ENCODE assay signal across 15 cellular contexts in genomic region chr14:95979339-95980042, GRCh38. TPM values are rescaled to one million over a fixed set of nuclear protein-coding genes. Genes with fewer than 3 reads are reported as not detected.
DNase-seq lines count a peak whose midpoint lies in the region; FAIRE-seq and TF ChIP-seq lines count a peak whose summit lies in the region.
"Had no signal": no experiment of that assay in that cellular context is flagged by ENCODE, and none has a peak within 500 bp of the region (broad histone marks: within the 10 kb centered on the region; RNA-seq: fewer than 3 reads in every experiment).

No MANE protein-coding gene starts in this region.

- H3K27me3 ChIP-seq in neural cell (ENCODE audit: insufficient read depth, low read depth, low read length) (no peaks in the 10 kb centered on the region), testis (no peaks in the 10 kb centered on the region)

- H3K27ac ChIP-seq in neural cell (ENCODE audit: low read length): no peak overlapping the region
- no peak overlapping the region for H3K27ac ChIP-seq in testis
- H3K27ac ChIP-seq: adrenal gland had no signal

- H3K4me1 ChIP-seq in testis: no peaks in the 10 kb centered on the region
- H3K4me1 ChIP-seq: adrenal gland had no signal

- TF ChIP-seq CTCF in LNCAP (IDR thresholded peaks at IDR 0.05): peak; percentile 40; the same call in 1 of the 2 replicates
- peak; percentile 3 for TF ChIP-seq CTCF in astrocyte of the spinal cord (IDR thresholded peaks at IDR 0.05; ENCODE audit: low read depth, low read length)
- peak; percentile 40 for TF ChIP-seq CTCF in neural cell (IDR thresholded peaks at IDR 0.05; ENCODE audit: poor library complexity, severe bottlenecking)
- TF ChIP-seq CTCF in testis (IDR thresholded peaks at IDR 0.05): no peak

- H3K79me2 ChIP-seq in neural cell (replicated peaks; ENCODE audit: insufficient read depth, low read length): no peaks in the 10 kb centered on the region

- TF ChIP-seq RAD21 in neural cell (conservative IDR thresholded peaks at IDR 0.05): peak; percentile 33

- no peak overlapping the region for H3K4me3 ChIP-seq in astrocyte of the spinal cord (ENCODE audit: low read depth, low read length)
- H3K4me3 ChIP-seq in neural cell (ENCODE audit: low read length): no peak overlapping the region
- H3K4me3 ChIP-seq in testis: no peak overlapping the region
- H3K4me3 ChIP-seq: adrenal gland had no signal

- no peaks in the 10 kb centered on the region for H3K9me3 ChIP-seq in neural cell (ENCODE audit: low read length)
- H3K9me3 ChIP-seq in testis: no peaks in the 10 kb centered on the region
- H3K9me3 ChIP-seq: adrenal gland had no signal

- H3K4me2 ChIP-seq in neural cell (ENCODE audit: low read length): no peak overlapping the region

- in situ Hi-C loops in astrocyte of the spinal cord (cut with HindIII; ENCODE audit: low sequenced_read_pairs): no loop called here

- 42 to 54% methylated on average over 7 of the region's 7 CpGs for WGBS in testis, 2 donors

- intact Hi-C loops in testis (cut with DNase I; ENCODE audit: low total_unique reads): loop anchor here (10.0 kb wide), 1 partner anchor 415 kb away; no protein-coding TSS in a partner anchor

- no peak overlapping the region for H3K9ac ChIP-seq in neural cell (ENCODE audit: low read length)

- H4K20me1 ChIP-seq in neural cell (ENCODE audit: insufficient read depth): no peaks in the 10 kb centered on the region

- H3K36me3 ChIP-seq in neural cell (ENCODE audit: insufficient read depth, low read length): no peaks in the 10 kb centered on the region
- no peaks in the 10 kb centered on the region for H3K36me3 ChIP-seq in testis (ENCODE audit: low read depth, missing control alignments)
- H3K36me3 ChIP-seq: adrenal gland had no signal

- H2AFZ ChIP-seq in neural cell (ENCODE audit: low read depth, low read length): no peak overlapping the region

- no peak for TF ChIP-seq EP300 in neural cell (conservative IDR thresholded peaks at IDR 0.05; ENCODE audit: poor library complexity, severe bottlenecking)

- no peaks in the 10 kb centered on the region for H3K9me2 ChIP-seq in neural cell (ENCODE audit: insufficient read depth, low read length)

- no peaks in the 10 kb centered on the region for H3F3A ChIP-seq in neural cell (ENCODE audit: insufficient read depth, low read length, poor library complexity, severe bottlenecking)

- FAIRE-seq in GM19239 (lab: Jason Lieb, UNC): no peak
- FAIRE-seq: H54 had no signal

- TF ChIP-seq POLR2A in testis (IDR thresholded peaks at IDR 0.05): no peak

- DNase-seq in DMS53 (lab: John Stamatoyannopoulos, UW): peak; percentile 8
- no peak for DNase-seq in DMS53 treated with DMSO at 0.1 percent for 48 hours (lab: John Stamatoyannopoulos, UW; ENCODE audit: unreplicated experiment)
- DNase-seq in astrocyte of the spinal cord (ENCODE audit: low read depth, low spot score): no peak
- DNase-seq in GM19239 (ENCODE audit: insufficient read length, low spot score): no peak
- no peak for DNase-seq in testis
- DNase-seq in germinal center (ENCODE audit: low spot score): no peak
- DNase-seq: adrenal gland; effector memory CD8-positive, alpha-beta T cell; GF-D8; naive B cell; NCI-H774; stimulated activated CD4-positive, alpha-beta T cell treated with anti-CD3 and anti-CD28 coated beads, Interleukin-12 subunit alpha, Interleukin-12 subunit beta, amount 100 ng/mL, for 4 hours had no signal

TF ChIP-seq in neural cell, 6 proteins besides CTCF, POLR2A, EP300 and RAD21:
- TF ChIP-seq POLR2AphosphoS5 (IDR thresholded peaks at IDR 0.05): no peak
- no peak for TF ChIP-seq TAF1 (IDR thresholded peaks at IDR 0.05; ENCODE audit: low read depth)
- TF ChIP-seq EZH2 (IDR thresholded peaks at IDR 0.05; ENCODE audit: borderline replicate concordance, insufficient read depth, low read length, poor library complexity, severe bottlenecking): no peak
- TF ChIP-seq SMC3 (conservative IDR thresholded peaks at IDR 0.05; ENCODE audit: poor library complexity): peak; percentile 42

RNA-seq across cellular contexts. Expression of gene C14orf132, which starts 59.7 kb away (rescaled TPM):
- polyA plus RNA-seq in neural cell (50.1 and 62.0 TPM in 2 replicates), testis (ENCODE audit: insufficient read depth, low read depth, low replicate concordance) (8.4 TPM)
- 114 and 120 TPM in 2 replicates for polyA minus RNA-seq in neural cell
- 1 to 10 TPM; 1.4 to 2.5 TPM for total RNA-seq in testis

Comparison
In these comparisons a context has a peak if more than half of its experiments do, and no peak if none do; other contexts are left out.
1. CTCF ChIP-seq: peak in LNCAP (single experiment), astrocyte of the spinal cord (single experiment) and neural cell (single experiment); none in testis (0 of 3).